In the genomic region with DNA sequence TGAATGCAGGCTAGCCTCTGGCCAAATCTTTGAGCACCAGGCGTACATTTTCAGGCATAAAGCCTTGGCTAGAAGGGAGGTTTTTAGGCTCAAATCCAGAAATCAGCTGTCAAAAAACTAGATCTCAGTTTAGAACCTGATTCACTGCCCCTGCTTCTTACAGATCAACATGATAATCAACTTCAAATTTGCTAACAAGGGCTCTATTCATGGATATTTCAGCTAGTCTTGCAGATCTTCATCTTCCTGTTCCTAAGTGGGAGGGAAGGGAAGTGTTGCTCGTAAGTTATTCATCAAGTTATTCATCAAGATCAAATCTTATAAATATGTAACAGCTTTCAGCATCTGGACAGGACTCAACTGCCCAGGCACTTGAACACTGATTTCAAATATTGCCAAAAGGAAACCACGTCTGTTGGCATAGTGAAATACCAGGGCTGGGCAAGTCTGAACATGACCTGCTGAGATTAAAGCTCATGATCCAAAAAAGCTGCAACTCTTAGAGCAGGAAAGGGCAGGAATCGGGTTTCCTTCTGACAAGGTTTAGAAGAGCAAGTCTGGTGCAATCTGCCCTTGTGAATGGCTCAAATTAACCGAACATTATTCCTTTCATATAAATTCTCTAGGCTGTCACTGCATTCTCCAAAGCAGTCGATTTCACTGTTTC, we compare ENCODE assay signal across 8 cellular contexts.
DNase-seq lines count a peak whose midpoint lies in the region; ATAC-seq, FAIRE-seq and TF ChIP-seq lines count a peak whose summit lies in the region.

No MANE protein-coding gene starts in this region.

- H3K9me3 Mint-ChIP-seq in activated T-helper 2 cell treated with anti-CD3 and anti-CD28 coated beads, Interferon-gamma antibody, Interleukin-2, Interleukin-4, amounts not matched to agents 10 μg/mL and 5 μg/mL and 100 μg/mL, durations not matched to agents 14 hours and 24 hours and 36 hours = no peaks in the 10 kb centered on the region

- peaks cover 48% of the 10 kb centered on the region for H3K4me1 ChIP-seq in muscle layer of colon (ENCODE audit: insufficient read depth, low read length)

- no peaks in the 10 kb centered on the region for H3K36me3 Mint-ChIP-seq in activated T-helper 2 cell treated with anti-CD3 and anti-CD28 coated beads, Interferon-gamma antibody, Interleukin-2, Interleukin-4, amounts not matched to agents 10 μg/mL and 5 μg/mL and 100 μg/mL, durations not matched to agents 14 hours and 24 hours and 36 hours (ENCODE audit: low read depth)

- H3K36me3 ChIP-seq in muscle layer of colon (ENCODE audit: insufficient read depth, low read length) = no peaks in the 10 kb centered on the region

- TF ChIP-seq POLR2A in GM12891 (IDR thresholded peaks at IDR 0.05; ENCODE audit: low read depth, low read length) = no peak

- intact Hi-C loops in dorsolateral prefrontal cortex (cut with DNase I) = loop anchor here (2.0 to 10.0 kb wide), 2 partner anchors 77 to 193 kb away; no protein-coding TSS in a partner anchor
- intact Hi-C loops in activated T-helper 2 cell treated with anti-CD3 and anti-CD28 coated beads, Interferon-gamma antibody, Interleukin-2, Interleukin-4, amounts not matched to agents 10 μg/mL and 5 μg/mL and 100 μg/mL, durations not matched to agents 14 hours and 24 hours and 36 hours (cut with micrococcal nuclease) = no loop called here

- H3K27ac Mint-ChIP-seq in activated T-helper 2 cell treated with anti-CD3 and anti-CD28 coated beads, Interferon-gamma antibody, Interleukin-2, Interleukin-4, amounts not matched to agents 10 μg/mL and 5 μg/mL and 100 μg/mL, durations not matched to agents 14 hours and 24 hours and 36 hours = no peak overlapping the region

- H3K4me3 ChIP-seq in dorsolateral prefrontal cortex = peak overlapping the region in 58 of 59 donors; percentile 11 to 64 (median 42)
- peak overlapping the region; percentile 16 to 36 for H3K4me3 ChIP-seq in muscle layer of colon (ENCODE audit: low read depth in 1 of 2, low read length in 2 of 2)

- H3K27me3 ChIP-seq in dorsolateral prefrontal cortex = no peaks in the 10 kb centered on the region
- H3K27me3 ChIP-seq in muscle layer of colon (ENCODE audit: control insufficient read depth in 1 of 2, insufficient read depth in 2 of 2, low read length in 2 of 2) = no peaks in the 10 kb centered on the region

- no peak for TF ChIP-seq CTCF in dorsolateral prefrontal cortex (IDR thresholded peaks at IDR 0.05 in 54 of 56, conservative IDR thresholded peaks at IDR 0.05 in 2 of 56; ENCODE audit: low read depth in 1 of 56, partially characterized antibody in 56 of 56)

- ATAC-seq in activated CD4-positive, CD25-positive, alpha-beta regulatory T cell treated with anti-CD3 and anti-CD28 coated beads, Interleukin-2, amount 50 U/mL, for 24 hours = no peak

- no peak overlapping the region for H3K4me3 Mint-ChIP-seq in activated T-helper 2 cell treated with anti-CD3 and anti-CD28 coated beads, Interferon-gamma antibody, Interleukin-2, Interleukin-4, amounts not matched to agents 10 μg/mL and 5 μg/mL and 100 μg/mL, durations not matched to agents 14 hours and 24 hours and 36 hours (ENCODE audit: low read depth)

- DNase-seq in G401 (ENCODE audit: low spot score) = peak; percentile 20
- peak; percentile 99 for DNase-seq in NCI-H446 treated with DMSO at 0.1 percent for 48 hours (lab: John Stamatoyannopoulos, UW)
- no peak for DNase-seq in dorsolateral prefrontal cortex
- DNase-seq in effector CD8-positive, alpha-beta T cell (lab: John Stamatoyannopoulos, UW) = no peak
- no peak for DNase-seq in activated T-helper 2 cell treated with anti-CD3 and anti-CD28 coated beads, Interferon-gamma antibody, Interleukin-2, Interleukin-4, amounts not matched to agents 10 μg/mL and 5 μg/mL and 100 μg/mL, durations not matched to agents 14 hours and 24 hours and 36 hours (ENCODE audit: low spot score)
- DNase-seq in GM12891 (ENCODE audit: insufficient read length, low spot score) = no peak

- H3K27ac ChIP-seq in dorsolateral prefrontal cortex = peak overlapping the region in 58 of 59 donors; percentile 9 to 88 (median 76)
- H3K27ac ChIP-seq in muscle layer of colon (ENCODE audit: low read depth, low read length) = peak overlapping the region; percentile 64

- no peaks in the 10 kb centered on the region for H3K9me3 ChIP-seq in muscle layer of colon (ENCODE audit: low read length)

- H3K27me3 Mint-ChIP-seq in activated T-helper 2 cell treated with anti-CD3 and anti-CD28 coated beads, Interferon-gamma antibody, Interleukin-2, Interleukin-4, amounts not matched to agents 10 μg/mL and 5 μg/mL and 100 μg/mL, durations not matched to agents 14 hours and 24 hours and 36 hours (ENCODE audit: low read depth) = no peaks in the 10 kb centered on the region

- in situ Hi-C loops in G401 (cut with HindIII; ENCODE audit: low sequenced_read_pairs) = no loop called here

- H3K4me1 Mint-ChIP-seq in activated T-helper 2 cell treated with anti-CD3 and anti-CD28 coated beads, Interferon-gamma antibody, Interleukin-2, Interleukin-4, amounts not matched to agents 10 μg/mL and 5 μg/mL and 100 μg/mL, durations not matched to agents 14 hours and 24 hours and 36 hours (ENCODE audit: low read depth) = no peaks in the 10 kb centered on the region

- FAIRE-seq in GM12891 (lab: Jason Lieb, UNC) = no peak

- peak overlapping the region; percentile 31 for H3K9ac ChIP-seq in muscle layer of colon (ENCODE audit: low read length)

TF ChIP-seq in GM12891, 5 proteins besides CTCF, POLR2A, EP300 and RAD21:
- TF ChIP-seq POLR2AphosphoS5 (IDR thresholded peaks at IDR 0.05; ENCODE audit: low read depth, low read length) (no peak), PAX5 (IDR thresholded peaks at IDR 0.05; ENCODE audit: insufficient read depth, low read length, severe bottlenecking) (no peak), POU2F2 (IDR thresholded peaks at IDR 0.05; ENCODE audit: low read depth, low read length) (no peak), SPI1 (IDR thresholded peaks at IDR 0.05; ENCODE audit: low read depth, low read length) (no peak), TAF1 (IDR thresholded peaks at IDR 0.05; ENCODE audit: low read depth, low read length) (no peak)

Comparison
In these comparisons a context has a peak if more than half of its experiments do, and no peak if none do; other contexts are left out.
1. DNase-seq: peak in G401 (single experiment) and NCI-H446 treated with DMSO at 0.1 percent for 48 hours (single experiment); none in dorsolateral prefrontal cortex (0 of 10), effector CD8-positive, alpha-beta T cell (single experiment), activated T-helper 2 cell treated with anti-CD3 and anti-CD28 coated beads, Interferon-gamma antibody, Interleukin-2, Interleukin-4, amounts not matched to agents 10 μg/mL and 5 μg/mL and 100 μg/mL, durations not matched to agents 14 hours and 24 hours and 36 hours (single experiment) and GM12891 (single experiment).